Comparison of ENCODE assay signal across 10 cellular contexts in the genomic region with DNA sequence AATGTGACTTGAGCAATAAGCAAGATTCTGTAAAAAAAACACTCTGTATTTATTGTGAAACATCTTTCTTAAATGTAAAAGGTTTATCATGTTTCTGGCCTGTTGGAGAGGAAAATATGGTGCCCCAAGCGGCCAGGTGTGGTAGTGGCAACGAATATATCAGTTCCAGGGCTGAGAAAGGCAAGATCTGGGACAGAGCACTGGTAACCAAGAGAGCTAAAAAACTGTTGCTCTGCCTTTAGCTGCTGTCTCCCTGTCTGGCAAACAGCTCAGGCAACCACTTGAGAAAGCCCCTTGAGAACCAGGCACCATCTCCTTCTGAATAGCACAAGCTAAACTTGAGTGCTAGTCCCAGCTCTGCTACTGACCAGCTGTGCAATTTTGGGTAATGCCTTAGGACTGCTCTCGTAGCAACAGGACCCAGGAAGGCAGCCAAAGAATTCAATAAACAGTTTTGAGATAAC.
A peak's percentile ranks its signal among the peaks of the same experiment; 100 is the strongest.
DNase-seq lines count a peak whose midpoint lies in the region; ATAC-seq and TF ChIP-seq lines count a peak whose summit lies in the region.
"Had no signal": no experiment of that assay in that cellular context is flagged by ENCODE, and none has a peak within 500 bp of the region (broad histone marks: within the 10 kb centered on the region; RNA-seq: fewer than 3 reads in every experiment).

No MANE protein-coding gene starts in this region.

- peak; percentile 11 for DNase-seq in stimulated activated CD4-positive, alpha-beta T cell treated with anti-CD3 and anti-CD28 coated beads, Interleukin-15, amount 100 ng/mL, for 24 hours
- no peak for DNase-seq in stimulated activated CD4-positive, alpha-beta T cell treated with anti-CD3 and anti-CD28 coated beads, Interleukin-4, amount 100 ng/mL, for 4 hours
- DNase-seq in NCI-H460 (ENCODE audit: extremely low read depth, low read depth) (peak; percentile 3), fibroblast of the aortic adventitia (ENCODE audit: low read depth) (no peak), NCI-H2029 treated with DMSO at 0.1 percent for 48 hours (lab: John Stamatoyannopoulos, UW) (no peak), left cardiac atrium (no peak)
- no peak for DNase-seq in activated CD4-positive, CD25-positive, alpha-beta regulatory T cell (lab: John Stamatoyannopoulos, UW)
- DNase-seq: psoas muscle, uterus had no signal

- intact Hi-C loops in left cardiac atrium (cut with DNase I): no loop called here

- H3K4me3 ChIP-seq in fibroblast of the aortic adventitia (ENCODE audit: low read depth, low read length): no peak overlapping the region
- H3K4me3 ChIP-seq: psoas muscle, uterus had no signal

- no peak for ATAC-seq in GM21423 (IDR thresholded peaks at IDR 0.05; ENCODE audit: unreplicated experiment)
- ATAC-seq in left cardiac atrium: no peak
- ATAC-seq: psoas muscle had no signal

- TF ChIP-seq CTCF in fibroblast of the aortic adventitia (IDR thresholded peaks at IDR 0.05; ENCODE audit: insufficient read depth, low read length): peak; percentile 31

Comparison
In these comparisons a context has a peak if more than half of its experiments do, and no peak if none do; other contexts are left out.
1. DNase-seq: peak in stimulated activated CD4-positive, alpha-beta T cell treated with anti-CD3 and anti-CD28 coated beads, Interleukin-15, amount 100 ng/mL, for 24 hours (single experiment) and NCI-H460 (single experiment); none in stimulated activated CD4-positive, alpha-beta T cell treated with anti-CD3 and anti-CD28 coated beads, Interleukin-4, amount 100 ng/mL, for 4 hours (0 of 2), fibroblast of the aortic adventitia (single experiment), activated CD4-positive, CD25-positive, alpha-beta regulatory T cell (0 of 4), NCI-H2029 treated with DMSO at 0.1 percent for 48 hours (single experiment) and left cardiac atrium (single experiment).